In the genomic region with DNA sequence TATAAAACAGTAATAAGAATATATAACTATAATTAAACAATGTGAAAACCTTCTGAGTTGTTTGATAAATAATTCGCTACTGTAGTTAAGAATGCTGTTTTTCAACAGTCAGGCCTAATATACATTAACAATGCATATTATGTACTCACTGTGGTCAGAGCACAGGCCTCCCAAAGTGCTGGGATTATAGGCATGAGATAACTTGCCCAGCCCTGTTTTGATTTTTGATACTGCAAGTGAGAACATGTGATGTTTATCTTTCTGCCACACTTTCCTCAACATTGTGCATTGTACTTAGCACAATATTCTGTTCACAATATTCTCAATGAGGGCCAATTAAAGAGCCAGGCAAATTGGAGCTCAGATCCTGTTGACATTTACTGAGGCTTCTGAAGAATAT, we compare ENCODE assay signal across 22 cellular contexts.
"Had no signal": no experiment of that assay in that cellular context is flagged by ENCODE, and none has a peak within 500 bp of the region (broad histone marks: within the 10 kb centered on the region; RNA-seq: fewer than 3 reads in every experiment).

No MANE protein-coding gene starts in this region.

- H3K27me3 ChIP-seq: body of pancreas, gastrocnemius medialis, neutrophil, ovary, right atrium auricular region, upper lobe of right lung had no signal

- H3K36me3 ChIP-seq: gastrocnemius medialis, left ventricle myocardium inferior, neutrophil, ovary, right atrium auricular region, upper lobe of right lung had no signal

- ATAC-seq: activated naive CD8-positive, alpha-beta T cell treated with anti-CD3 and anti-CD28 coated beads, Interleukin-2, amount 50 U/mL, for 24 hours; activated T-cell treated with anti-CD3 and anti-CD28 coated beads, Interleukin-2, amount 50 U/mL, for 72 hours; body of pancreas; esophagus mucosa; gastrocnemius medialis; natural killer cell treated with Interleukin-12 subunit alpha and Interleukin-12 subunit beta and Interleukin-15 and Interleukin-18, amount 100 ng/mL, for 72 hours; psoas muscle; stimulated activated naive CD8-positive, alpha-beta T cell treated with anti-CD3 and anti-CD28 coated beads, Interleukin-15, Interleukin-2, amounts not matched to agents 100 U/mL and 50 U/mL, for 24 hours; upper lobe of right lung had no signal

- H3K9me3 ChIP-seq: body of pancreas, gastrocnemius medialis, left ventricle myocardium inferior, neutrophil, ovary, psoas muscle, right atrium auricular region, upper lobe of right lung had no signal

- H3K27ac ChIP-seq: body of pancreas, gastrocnemius medialis, left ventricle myocardium inferior, neutrophil, ovary, psoas muscle, right atrium auricular region, upper lobe of right lung had no signal

- DNase-seq: activated CD4-positive, alpha-beta memory T cell treated with anti-CD3 and anti-CD28 coated beads for 36 hours; activated CD4-positive, alpha-beta T cell treated with anti-CD3 and anti-CD28 coated beads for 48 hours; activated gamma-delta T cell; activated naive CD4-positive, alpha-beta T cell treated with anti-CD3 and anti-CD28 coated beads, Interleukin-2, amount 50 U/mL, for 16 hours; activated naive CD8-positive, alpha-beta T cell treated with anti-CD3 and anti-CD28 coated beads, Interleukin-2, amount 50 U/mL, for 24 hours; activated T-cell treated with anti-CD3 and anti-CD28 coated beads, Interleukin-2, amount 50 U/mL, for 72 hours; body of pancreas; effector CD8-positive, alpha-beta T cell; gastrocnemius medialis; hippocampal formation; left ventricle myocardium inferior; midbrain; ovary; psoas muscle; stimulated activated CD4-positive, alpha-beta T cell treated with anti-CD3 and anti-CD28 coated beads, Interleukin-4, amount 100 ng/mL, for 4 hours; stimulated activated naive CD8-positive, alpha-beta T cell treated with anti-CD3 and anti-CD28 coated beads, Interleukin-15, Interleukin-2, amounts not matched to agents 100 U/mL and 50 U/mL, for 24 hours; T1000; upper lobe of right lung had no signal

- H3K4me3 ChIP-seq: body of pancreas, gastrocnemius medialis, left ventricle myocardium inferior, ovary, psoas muscle, right atrium auricular region, upper lobe of right lung had no signal

- H3K4me1 ChIP-seq: psoas muscle, right atrium auricular region had no signal
